In the genomic region with DNA sequence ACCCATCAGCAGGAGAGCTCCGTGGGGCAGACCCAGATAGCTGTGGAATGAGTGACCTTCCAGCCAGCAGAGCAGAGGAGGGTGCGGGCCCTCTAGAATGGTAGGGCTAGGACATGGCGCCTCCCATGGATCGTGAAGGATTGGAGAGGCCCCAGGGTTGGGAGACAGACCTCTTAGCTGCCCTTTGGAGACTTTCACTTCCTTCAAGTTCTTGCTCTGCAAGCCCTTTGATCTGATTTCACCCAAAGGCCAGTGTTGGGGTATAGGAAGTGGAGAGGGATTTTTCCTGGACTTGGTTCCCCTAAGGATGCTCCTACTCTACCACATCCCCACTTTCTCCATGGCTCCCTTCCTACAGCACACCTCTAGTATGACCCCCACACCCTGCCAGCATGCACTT, we compare ENCODE assay signal across 18 cellular contexts. TPM values are rescaled to one million over a fixed set of nuclear protein-coding genes. Genes with fewer than 3 reads are reported as not detected.
A peak's percentile ranks its signal among the peaks of the same experiment; 100 is the strongest.
DNase-seq lines count a peak whose midpoint lies in the region; ATAC-seq and TF ChIP-seq lines count a peak whose summit lies in the region.
"Had no signal": no experiment of that assay in that cellular context is flagged by ENCODE, and none has a peak within 500 bp of the region (broad histone marks: within the 10 kb centered on the region; RNA-seq: fewer than 3 reads in every experiment).

No MANE protein-coding gene starts in this region.

- no peaks in the 10 kb centered on the region for H3K9me3 Mint-ChIP-seq in CD8-positive, alpha-beta T cell
- peaks cover 2% of the 10 kb centered on the region for H3K9me3 Mint-ChIP-seq in neural progenitor cell

- H3K79me2 ChIP-seq in OCI-LY7 (ENCODE audit: insufficient read depth, low read depth, low read length) (peaks cover 91% of the 10 kb centered on the region), neural progenitor cell (ENCODE audit: low read depth) (no peaks in the 10 kb centered on the region)
- H3K79me2 ChIP-seq: hepatocyte had no signal

- H3K36me3 ChIP-seq in BLaER1: peaks cover 39% of the 10 kb centered on the region
- H3K36me3 ChIP-seq in CD8-positive, alpha-beta T cell (ENCODE audit: insufficient read depth, low read length): peaks cover 27% of the 10 kb centered on the region
- peaks cover 67% of the 10 kb centered on the region for H3K36me3 ChIP-seq in OCI-LY7 (ENCODE audit: insufficient read depth, low read length)
- peaks cover 15% of the 10 kb centered on the region for H3K36me3 ChIP-seq in effector memory CD4-positive, alpha-beta T cell (ENCODE audit: control insufficient read depth, insufficient read depth, low read length)
- no peaks in the 10 kb centered on the region for H3K36me3 ChIP-seq in neural progenitor cell
- H3K36me3 ChIP-seq: right atrium auricular region had no signal

- POLR2A ChIA-PET in CD8-positive, alpha-beta T cell (lab: Charles Lee): interaction anchor here (1.3 to 8.8 kb wide), 7 partner anchors 13 to 104 kb away, joined by 3 to 111 read pairs (median 14); no protein-coding TSS in a partner anchor
- POLR2A ChIA-PET in OCI-LY7 (lab: Charles Lee): interaction anchor here (1.5 to 6.9 kb wide), 3 partner anchors 13 to 24 kb away, joined by 4 to 126 read pairs (median 17); no protein-coding TSS in a partner anchor

- H2AFZ ChIP-seq in OCI-LY7 (ENCODE audit: low read length): no peak overlapping the region
- no peak overlapping the region for H2AFZ ChIP-seq in neural progenitor cell (replicated peaks)
- H2AFZ ChIP-seq: hepatocyte had no signal

- H3K4me2 ChIP-seq in BLaER1: peak overlapping the region; percentile 97
- peak overlapping the region; percentile 100 for H3K4me2 ChIP-seq in OCI-LY7 (ENCODE audit: low read length)
- no peak overlapping the region for H3K4me2 ChIP-seq in neural progenitor cell
- H3K4me2 ChIP-seq: hepatocyte had no signal

- peaks cover 64% of the 10 kb centered on the region for H3K4me1 Mint-ChIP-seq in CD8-positive, alpha-beta T cell (ENCODE audit: low read depth)
- H3K4me1 Mint-ChIP-seq in neural progenitor cell: peaks cover 23% of the 10 kb centered on the region

- H3K9me3 ChIP-seq in BLaER1 (no peaks in the 10 kb centered on the region), OCI-LY7 (ENCODE audit: low read length) (no peaks in the 10 kb centered on the region), neural progenitor cell (ENCODE audit: low read depth) (no peaks in the 10 kb centered on the region)
- H3K9me3 ChIP-seq in CD8-positive, alpha-beta T cell (ENCODE audit: low read length): no peaks in the 10 kb centered on the region
- no peaks in the 10 kb centered on the region for H3K9me3 ChIP-seq in effector memory CD4-positive, alpha-beta T cell (ENCODE audit: control insufficient read depth, low read length)
- H3K9me3 ChIP-seq: right atrium auricular region had no signal

- H3K4me1 ChIP-seq in BLaER1: peaks cover 85% of the 10 kb centered on the region
- H3K4me1 ChIP-seq in CD8-positive, alpha-beta T cell (ENCODE audit: insufficient read depth, low read length): peaks cover 62% of the 10 kb centered on the region
- peaks cover 68% of the 10 kb centered on the region for H3K4me1 ChIP-seq in OCI-LY7 (ENCODE audit: insufficient read depth, low read length, poor library complexity, severe bottlenecking)
- H3K4me1 ChIP-seq in effector memory CD4-positive, alpha-beta T cell (ENCODE audit: control insufficient read depth, insufficient read depth, low read length, poor library complexity, severe bottlenecking): peaks cover 49% of the 10 kb centered on the region
- H3K4me1 ChIP-seq in neural progenitor cell: no peaks in the 10 kb centered on the region
- H3K4me1 ChIP-seq: right atrium auricular region had no signal

- no peak for ATAC-seq in CD8-positive, alpha-beta T cell
- no peak for ATAC-seq in GM18907 (IDR thresholded peaks at IDR 0.05; ENCODE audit: unreplicated experiment)
- ATAC-seq: esophagus mucosa, left colon had no signal

- H3K27me3 Mint-ChIP-seq in CD8-positive, alpha-beta T cell (ENCODE audit: low read depth): no peaks in the 10 kb centered on the region
- H3K27me3 Mint-ChIP-seq in neural progenitor cell (ENCODE audit: insufficient read depth, low read depth): peaks cover 3% of the 10 kb centered on the region

- no TSS peak for BruUV-seq in OCI-LY7 (replicated peaks; lab: Mats Ljungman, UMichigan)

- CTCF ChIA-PET in CD8-positive, alpha-beta T cell (lab: Charles Lee): interaction anchor here (1.3 to 3.6 kb wide), 8 partner anchors 9 to 145 kb away, joined by 3 to 17 read pairs (median 4); no protein-coding TSS in a partner anchor
- CTCF ChIA-PET in OCI-LY7 (lab: Charles Lee; ENCODE audit: unreplicated experiment): interaction anchor here (2.1 kb wide), 1 partner anchor 10 kb away, joined by 7 read pairs; no protein-coding TSS in a partner anchor

- peaks cover 56% of the 10 kb centered on the region for H3K27me3 ChIP-seq in BLaER1
- no peaks in the 10 kb centered on the region for H3K27me3 ChIP-seq in CD8-positive, alpha-beta T cell (ENCODE audit: insufficient read depth, low read length)
- H3K27me3 ChIP-seq in effector memory CD4-positive, alpha-beta T cell (replicated peaks; ENCODE audit: control insufficient read depth, insufficient read depth, low read length, poor library complexity, severe bottlenecking): no peaks in the 10 kb centered on the region
- no peaks in the 10 kb centered on the region for H3K27me3 ChIP-seq in neural progenitor cell
- H3K27me3 ChIP-seq: hepatocyte, right atrium auricular region had no signal

- H3K4me3 ChIP-seq in BLaER1: peak overlapping the region; percentile 71
- peak overlapping the region; percentile 75 for H3K4me3 ChIP-seq in CD8-positive, alpha-beta T cell (ENCODE audit: low read depth, low read length)
- peak overlapping the region; percentile 99 for H3K4me3 ChIP-seq in OCI-LY7 (ENCODE audit: low read depth, low read length, poor library complexity, severe bottlenecking)
- H3K4me3 ChIP-seq in effector memory CD4-positive, alpha-beta T cell (ENCODE audit: insufficient read depth, low read depth, low read length, poor library complexity, severe bottlenecking): peak overlapping the region; percentile 42
- no peak overlapping the region for H3K4me3 ChIP-seq in neural progenitor cell
- H3K4me3 ChIP-seq: hepatocyte, right atrium auricular region had no signal

- H3K27ac ChIP-seq in BLaER1: peak overlapping the region; percentile 86
- peak overlapping the region; percentile 42 for H3K27ac ChIP-seq in CD8-positive, alpha-beta T cell (ENCODE audit: low read depth, low read length)
- H3K27ac ChIP-seq in OCI-LY7 (ENCODE audit: low read depth, low read length, poor library complexity, severe bottlenecking): peak overlapping the region; percentile 99
- H3K27ac ChIP-seq in effector memory CD4-positive, alpha-beta T cell (ENCODE audit: insufficient read depth, low read length, poor library complexity, severe bottlenecking): peak overlapping the region; percentile 79
- H3K27ac ChIP-seq in neural progenitor cell: no peak overlapping the region
- H3K27ac ChIP-seq: hepatocyte, right atrium auricular region had no signal

- H4K20me1 ChIP-seq in BLaER1 (peaks cover 63% of the 10 kb centered on the region), OCI-LY7 (ENCODE audit: insufficient read depth, low read length) (peaks cover 26% of the 10 kb centered on the region), neural progenitor cell (ENCODE audit: low read depth) (no peaks in the 10 kb centered on the region)

- TF ChIP-seq CTCF in CD8-positive, alpha-beta T cell (IDR thresholded peaks at IDR 0.05): no peak
- TF ChIP-seq CTCF in OCI-LY7 (conservative IDR thresholded peaks at IDR 0.05; ENCODE audit: low read length) (no peak), neural progenitor cell (IDR thresholded peaks at IDR 0.05) (no peak)

- peaks cover 72% of the 10 kb centered on the region for H3K36me3 Mint-ChIP-seq in CD8-positive, alpha-beta T cell
- H3K36me3 Mint-ChIP-seq in neural progenitor cell: no peaks in the 10 kb centered on the region

- peak overlapping the region; percentile 96 for H3K27ac Mint-ChIP-seq in CD8-positive, alpha-beta T cell
- H3K27ac Mint-ChIP-seq in neural progenitor cell: no peak overlapping the region

- no peaks in the 10 kb centered on the region for H3F3A ChIP-seq in neural progenitor cell (ENCODE audit: low read depth)

- intact Hi-C loops in CD8-positive, alpha-beta T cell (cut with DNase I, micrococcal nuclease): loop anchor here (2.0 to 10.0 kb wide), 5 partner anchors 22 to 104 kb away; partner anchors contain the start of gene ZDHHC9 (in 1 of the 2)
- intact Hi-C loops in OCI-LY7 (cut with micrococcal nuclease; ENCODE audit: unreplicated experiment): loop anchor here (2.0 to 10.0 kb wide), 2 partner anchors 24 to 392 kb away; partner anchors contain the start of gene RAB33A

- DNase-seq in CD8-positive, alpha-beta T cell: no peak
- DNase-seq in OCI-LY7 (ENCODE audit: low spot score) (no peak), 8988T (no peak), DMS153 treated with DMSO at 0.1 percent for 48 hours (lab: John Stamatoyannopoulos, UW; ENCODE audit: unreplicated experiment) (no peak), neural progenitor cell (ENCODE audit: low spot score) (no peak)
- no peak for DNase-seq in effector memory CD4-positive, alpha-beta T cell
- DNase-seq: activated CD4-positive, alpha-beta T cell treated with anti-CD3 and anti-CD28 coated beads, Interleukin-2, amount 50 U/mL, for 48 hours; C1 segment of cervical spinal cord; H7; IMR-90; NCI-H187; NCI-H510A treated with DMSO at 0.1 percent for 48 hours had no signal

- no peaks in the 10 kb centered on the region for H3K9me2 ChIP-seq in OCI-LY7 (ENCODE audit: insufficient read depth, low read length)

- H3K4me3 Mint-ChIP-seq in CD8-positive, alpha-beta T cell: peak overlapping the region; percentile 94
- no peak overlapping the region for H3K4me3 Mint-ChIP-seq in neural progenitor cell

- H3K9ac ChIP-seq in BLaER1 (peak overlapping the region; percentile 77; the same call in 1 of the 2 replicates), neural progenitor cell (no peak overlapping the region)

RNA-seq across cellular contexts. Expression of gene SASH3, which starts 3.0 kb away (rescaled TPM):
- total RNA-seq in CD8-positive, alpha-beta T cell: 10 to 100 TPM; 76.7 to 76.8 TPM
- total RNA-seq in OCI-LY7 (2014; rRNA removed; shearing (Covaris generic)): 163 and 194 TPM in 2 replicates
- total RNA-seq in OCI-LY7 (2022) (150 and 157 TPM in 2 replicates), neural progenitor cell (ENCODE audit: low replicate concordance) (not detected in 2 replicates)
- total RNA-seq: H7, IMR-90 had no signal

RNA-seq across cellular contexts. Expression of gene XPNPEP2, which starts 43.9 kb away (rescaled TPM):
- under 1 TPM; 0.22 to 0.24 TPM for total RNA-seq in CD8-positive, alpha-beta T cell
- not detected in 2 replicates for total RNA-seq in OCI-LY7 (2014; rRNA removed; shearing (Covaris generic))
- total RNA-seq in OCI-LY7 (2022) (not detected in 2 replicates), neural progenitor cell (ENCODE audit: low replicate concordance) (0.19 and 1.7 TPM in 2 replicates)

Comparison
In these comparisons a context has a peak if more than half of its experiments do, and no peak if none do; other contexts are left out.
1. RNA of gene SASH3, which starts 3.0 kb away (total RNA-seq): 150 to 194 TPM in OCI-LY7 and 76.7 to 76.8 TPM in CD8-positive, alpha-beta T cell; not detected in neural progenitor cell; every median in the first group is over 10 times any median in the second.